25 cellular contexts compared by ENCODE assay signal in genomic region chr7:132618271-132618955, GRCh38. TPM values are rescaled to one million over a fixed set of nuclear protein-coding genes. Genes with fewer than 3 reads are reported as not detected.
DNase-seq lines count a peak whose midpoint lies in the region; ATAC-seq, FAIRE-seq and TF ChIP-seq lines count a peak whose summit lies in the region.
"Had no signal": no experiment of that assay in that cellular context is flagged by ENCODE, and none has a peak within 500 bp of the region (broad histone marks: within the 10 kb centered on the region; RNA-seq: fewer than 3 reads in every experiment).

No MANE protein-coding gene starts in this region.

- H2BK15ac ChIP-seq in H1 (ENCODE audit: low read length), result no peak overlapping the region

- H3K9me3 ChIP-seq in PC-3 (ENCODE audit: low read length) (no peaks in the 10 kb centered on the region), H1 (ENCODE audit: insufficient read depth in 2 of 2, low read depth in 1 of 2, low read length in 1 of 2) (no peaks in the 10 kb centered on the region), mesodermal cell (ENCODE audit: control insufficient read depth, low read length) (no peaks in the 10 kb centered on the region), WERI-Rb-1 (ENCODE audit: severe bottlenecking) (no peaks in the 10 kb centered on the region)
- H3K9me3 ChIP-seq: BLaER1 treated with 17β-estradiol and CSF1 and Interleukin-3, amounts not matched to agents 10 nM and 100 nM had no signal

- FAIRE-seq in H1 (lab: Jason Lieb, UNC), result no peak
- no peak for FAIRE-seq in frontal cortex (lab: Jason Lieb, UNC)
- FAIRE-seq: GM12891, GM19239, K562 had no signal

- H3K36me3 Mint-ChIP-seq in stimulated activated naive B cell treated with anti-CD40 and anti-IgM and Interleukin-4, amounts not matched to agents 10 μg/mL and 1 μg/mL and 100 μg/mL, for 72 hours, result no peaks in the 10 kb centered on the region
- H3K36me3 Mint-ChIP-seq: CD8-positive, alpha-beta memory T cell had no signal

- H4K20me1 ChIP-seq in PC-3 (ENCODE audit: low read length), result no peaks in the 10 kb centered on the region
- H4K20me1 ChIP-seq in H1 (replicated peaks in 1 of 2; ENCODE audit: control insufficient read depth in 1 of 2, insufficient read depth in 2 of 2, low read length in 2 of 2), result no peaks in the 10 kb centered on the region
- H4K20me1 ChIP-seq: BLaER1 treated with 17β-estradiol and CSF1 and Interleukin-3, amounts not matched to agents 10 nM and 100 nM had no signal

- no peak overlapping the region for H3K27ac Mint-ChIP-seq in stimulated activated naive B cell treated with anti-CD40 and anti-IgM and Interleukin-4, amounts not matched to agents 10 μg/mL and 1 μg/mL and 100 μg/mL, for 72 hours

- no peak for ATAC-seq in PC-3
- ATAC-seq in stimulated activated naive B cell treated with anti-CD40 and anti-IgM and Interleukin-4, amounts not matched to agents 10 μg/mL and 1 μg/mL and 100 μg/mL, for 72 hours (replicated peaks), result no peak
- ATAC-seq: K562 had no signal

- H3K4me2 ChIP-seq in PC-3 (ENCODE audit: low read length) (0 out of 2 replicates have a peak overlapping the region, but pooled peaks have one; percentile 6), H1 (ENCODE audit: insufficient read depth in 1 of 2, low read depth in 2 of 2, low read length in 2 of 2) (no peak overlapping the region)

- H4K5ac ChIP-seq in H1 (ENCODE audit: insufficient read length, low read depth, low read length), result no peak overlapping the region

- H3K79me2 ChIP-seq in PC-3 (ENCODE audit: low read length) (no peaks in the 10 kb centered on the region), H1 (ENCODE audit: control insufficient read depth in 1 of 2, insufficient read depth in 2 of 2, low read length in 2 of 2) (no peaks in the 10 kb centered on the region)

- H3K9me2 ChIP-seq in PC-3 (replicated peaks; ENCODE audit: low read length), result no peaks in the 10 kb centered on the region

- no peaks in the 10 kb centered on the region for H3F3A ChIP-seq in PC-3 (ENCODE audit: low read length, unreplicated experiment)

- intact Hi-C loops in PC-3 (cut with micrococcal nuclease), result no loop called here

- H3K18ac ChIP-seq in H1 (ENCODE audit: extremely low read depth, low read length), result no peak overlapping the region

- TF ChIP-seq RAD21 in H1 (IDR thresholded peaks at IDR 0.05 in 1 of 2, conservative IDR thresholded peaks at IDR 0.05 in 1 of 2; ENCODE audit: low read depth in 2 of 2, low read length in 2 of 2), result no peak

- H2BK5ac ChIP-seq in H1 (ENCODE audit: low read depth, low read length), result no peak overlapping the region

- CTCF ChIA-PET in PC-3 (lab: Charles Lee) (interaction anchor here (0.5 kb wide), 1 partner anchor 593 kb away, joined by 3 read pairs; no protein-coding TSS in a partner anchor), H1 (lab: Charles Lee; ENCODE audit: partially characterized antibody) (interaction anchor here (0.5 to 1.4 kb wide), 4 partner anchors 26 to 41 kb away, joined by 3 to 5 read pairs (median 4); no protein-coding TSS in a partner anchor)

- H2AK5ac ChIP-seq in H1 (ENCODE audit: low read depth, low read length), result 0 out of 2 replicates have a peak overlapping the region, but pooled peaks have one; percentile 17

- H4K8ac ChIP-seq in H1 (ENCODE audit: extremely low read depth, insufficient read depth, low read length), result no peak overlapping the region

- H3K27me3 ChIP-seq in PC-3 (ENCODE audit: low read length) (peaks cover 22% of the 10 kb centered on the region), H1 (replicated peaks in 1 of 4; ENCODE audit: control insufficient read depth in 3 of 4, extremely low read depth in 1 of 4, insufficient read depth in 3 of 4, low read length in 3 of 4) (peaks cover 0 to 13% (median 5%) of the 10 kb centered on the region in 4 experiments; a peak in 3 of 7 replicates), WERI-Rb-1 (ENCODE audit: insufficient read depth, low read depth, severe bottlenecking) (no peaks in the 10 kb centered on the region)
- H3K27me3 ChIP-seq: BLaER1 treated with 17β-estradiol and CSF1 and Interleukin-3, amounts not matched to agents 10 nM and 100 nM had no signal

- H3K36me3 ChIP-seq in PC-3 (ENCODE audit: low read depth, low read length), result no peaks in the 10 kb centered on the region
- H3K36me3 ChIP-seq in H1 (ENCODE audit: control insufficient read depth in 2 of 4, insufficient read depth in 4 of 4, low read length in 3 of 4), result no peaks in the 10 kb centered on the region
- no peaks in the 10 kb centered on the region for H3K36me3 ChIP-seq in mesodermal cell (ENCODE audit: control insufficient read depth, insufficient read depth, low read length)
- H3K36me3 ChIP-seq in WERI-Rb-1, result no peaks in the 10 kb centered on the region
- H3K36me3 ChIP-seq: BLaER1 treated with 17β-estradiol and CSF1 and Interleukin-3, amounts not matched to agents 10 nM and 100 nM had no signal

- H3K4me3 Mint-ChIP-seq in stimulated activated naive B cell treated with anti-CD40 and anti-IgM and Interleukin-4, amounts not matched to agents 10 μg/mL and 1 μg/mL and 100 μg/mL, for 72 hours, result no peak overlapping the region
- H3K4me3 Mint-ChIP-seq: CD8-positive, alpha-beta memory T cell had no signal

- peaks cover 8 to 11% of the 10 kb centered on the region in 2 donors for H3K4me1 Mint-ChIP-seq in stimulated activated naive B cell treated with anti-CD40 and anti-IgM and Interleukin-4, amounts not matched to agents 10 μg/mL and 1 μg/mL and 100 μg/mL, for 72 hours

- TF ChIP-seq CTCF in PC-3 (conservative IDR thresholded peaks at IDR 0.05; ENCODE audit: low read depth, low read length), result no peak
- TF ChIP-seq CTCF in H1 (IDR thresholded peaks at IDR 0.05; ENCODE audit: control extremely low read depth in 1 of 3, insufficient read depth in 1 of 3, low read depth in 1 of 3, low read length in 3 of 3), result no peak
- no peak for TF ChIP-seq CTCF in WERI-Rb-1 (IDR thresholded peaks at IDR 0.05; ENCODE audit: low read depth, low read length)

- no peak overlapping the region for H4K91ac ChIP-seq in H1 (replicated peaks; ENCODE audit: insufficient read length, low read length)

- no peak overlapping the region for H3K27ac ChIP-seq in PC-3 (ENCODE audit: low read length)
- H3K27ac ChIP-seq in H1 (ENCODE audit: low read depth, low read length), result no peak overlapping the region
- peak overlapping the region; percentile 24 for H3K27ac ChIP-seq in mesodermal cell (ENCODE audit: low read depth, low read length, severe bottlenecking)
- H3K27ac ChIP-seq in WERI-Rb-1, result no peak overlapping the region
- H3K27ac ChIP-seq: BLaER1 treated with 17β-estradiol and CSF1 and Interleukin-3, amounts not matched to agents 10 nM and 100 nM had no signal

- H3K14ac ChIP-seq in H1 (ENCODE audit: insufficient read length), result no peak overlapping the region

- no peak overlapping the region for H3K4me3 ChIP-seq in PC-3 (ENCODE audit: low read length)
- no peak overlapping the region for H3K4me3 ChIP-seq in H1 (ENCODE audit: extremely low read depth in 1 of 4, insufficient read depth in 2 of 4, low read depth in 3 of 4, low read length in 4 of 4)
- H3K4me3 ChIP-seq in mesodermal cell (ENCODE audit: extremely low read depth, insufficient read depth, low read length, poor library complexity, severe bottlenecking), result no peak overlapping the region
- no peak overlapping the region for H3K4me3 ChIP-seq in WERI-Rb-1 (ENCODE audit: low read depth, low read length)
- H3K4me3 ChIP-seq: BLaER1 treated with 17β-estradiol and CSF1 and Interleukin-3, amounts not matched to agents 10 nM and 100 nM; K562 had no signal

- H3K27me3 Mint-ChIP-seq in stimulated activated naive B cell treated with anti-CD40 and anti-IgM and Interleukin-4, amounts not matched to agents 10 μg/mL and 1 μg/mL and 100 μg/mL, for 72 hours, result peaks cover 23 to 25% of the 10 kb centered on the region in 2 donors

- no TSS peak for BruUV-seq in PC-3 (replicated peaks; lab: Mats Ljungman, UMichigan)

- no peak overlapping the region for H3K4ac ChIP-seq in H1 (replicated peaks; ENCODE audit: insufficient read length, low read depth, low read length)

- 61% methylated on average over 2 of the region's 2 CpGs; no CpG with 5 or more reads in 1 of the 2 experiments for WGBS in H1 (ENCODE audit: extremely low coverage in 1 of 2, insufficient coverage in 1 of 2, insufficient read length in 1 of 2, insufficient replicate concordance in 2 of 2, low coverage in 1 of 2, low lambda C conversion rate in 2 of 2, missing lambda C conversion rate in 1 of 2), 2 experiments
- WGBS in mesodermal cell (ENCODE audit: insufficient coverage in 2 of 2), 2 experiments, result 51 to 53% methylated on average over 2 of the region's 2 CpGs

- peak overlapping the region; percentile 44; the same call in 1 of the 2 replicates for H2BK12ac ChIP-seq in H1 (ENCODE audit: low read depth, low read length)

- no peak overlapping the region for H3K56ac ChIP-seq in H1 (replicated peaks; ENCODE audit: insufficient read length, low read depth, low read length)

- no peak for TF ChIP-seq POLR2A in H1 (IDR thresholded peaks at IDR 0.05; ENCODE audit: control extremely low read depth in 1 of 2, low read depth in 2 of 2, low read length in 2 of 2)

- POLR2A ChIA-PET in PC-3 (lab: Charles Lee; ENCODE audit: unreplicated experiment), result no interaction called here
- POLR2A ChIA-PET in H1 (lab: Charles Lee; ENCODE audit: partially characterized antibody), result no interaction called here

- H3K79me1 ChIP-seq in H1 (ENCODE audit: low read depth, low read length), result no peaks in the 10 kb centered on the region

- peak overlapping the region; percentile 75; the same call in 1 of the 2 replicates for H2BK20ac ChIP-seq in H1 (ENCODE audit: low read length)

- H3K9ac ChIP-seq in PC-3 (ENCODE audit: low read length) (no peak overlapping the region), H1 (replicated peaks in 1 of 4; ENCODE audit: extremely low read depth in 1 of 4, low read depth in 3 of 4, low read length in 3 of 4) (no peak overlapping the region)
- H3K9ac ChIP-seq: BLaER1 treated with 17β-estradiol and CSF1 and Interleukin-3, amounts not matched to agents 10 nM and 100 nM had no signal

- peaks cover 8% of the 10 kb centered on the region for H3K23me2 ChIP-seq in H1 (ENCODE audit: low read depth, low read length)

- no peak overlapping the region for H2BK120ac ChIP-seq in H1 (replicated peaks; ENCODE audit: low read depth, low read length)

- no peaks in the 10 kb centered on the region for H3K4me1 ChIP-seq in PC-3 (ENCODE audit: insufficient read depth, low read length)
- peaks cover 2 to 13% (median 4%) of the 10 kb centered on the region in 4 experiments; a peak in 5 of 7 replicates for H3K4me1 ChIP-seq in H1 (replicated peaks in 1 of 4; ENCODE audit: control insufficient read depth in 3 of 4, insufficient read depth in 4 of 4, low read length in 3 of 4)
- H3K4me1 ChIP-seq in mesodermal cell (ENCODE audit: control insufficient read depth, insufficient read depth, low read length, poor library complexity, severe bottlenecking), result peaks cover 13% of the 10 kb centered on the region

- DNase-seq in AG20443 (ENCODE audit: low spot score) (peak; percentile 38), PC-3 (no peak), H1 (ENCODE audit: low read depth in 1 of 2, low spot score in 2 of 2) (peak in 1 of 2 experiments; percentile 35), frontal cortex (ENCODE audit: low spot score in 2 of 2) (no peak), WERI-Rb-1 (no peak), NCI-H748 (lab: John Stamatoyannopoulos, UW; ENCODE audit: unreplicated experiment) (no peak)
- DNase-seq in stimulated activated naive B cell treated with anti-CD40 and anti-IgM and Interleukin-4, amounts not matched to agents 10 μg/mL and 1 μg/mL and 100 μg/mL, for 72 hours, result no peak
- DNase-seq: 8988T; CD8-positive, alpha-beta memory T cell; DMS79 treated with DMSO at 0.1 percent for 48 hours; GDM1; HCEC 1CT; MV-4-11; NCI-H1417; NCI-H1930; NCI-H526 treated with DMSO at 0.1 percent for 48 hours; NK-92 treated with Interleukin-12 subunit alpha and Interleukin-12 subunit beta, amount 100 ng/mL, for 24 hours; OCI-M1; RPMI8226; SIG-M5 had no signal

- H3K9me3 Mint-ChIP-seq in stimulated activated naive B cell treated with anti-CD40 and anti-IgM and Interleukin-4, amounts not matched to agents 10 μg/mL and 1 μg/mL and 100 μg/mL, for 72 hours, result no peaks in the 10 kb centered on the region
- H3K9me3 Mint-ChIP-seq: CD8-positive, alpha-beta memory T cell had no signal

- H2AFZ ChIP-seq in PC-3 (ENCODE audit: low read length), result no peak overlapping the region
- 0 out of 2 replicates have a peak overlapping the region, but pooled peaks have one; percentile 8 for H2AFZ ChIP-seq in H1 (ENCODE audit: low read length)

- TF ChIP-seq EP300 in H1 (IDR thresholded peaks at IDR 0.05; ENCODE audit: borderline replicate concordance in 1 of 2, low read depth in 2 of 2, low read length in 2 of 2), result no peak

- H3K23ac ChIP-seq in H1 (ENCODE audit: insufficient read length), result no peak overlapping the region

RNA-seq across cellular contexts. Expression of gene PLXNA4, which starts 42.1 kb away (rescaled TPM):
- 1.2 TPM in 2 replicates for total RNA-seq in PC-3 (2014; rRNA removed)
- 0.76 and 1.8 TPM in 2 replicates for total RNA-seq in H1 (2021; fragmentation: NEBNext Ultra II Directional; extraction: Animal tissue kit (Norgen Biotek cat#: 25700))
- 0.44 and 0.79 TPM in 2 replicates for polyA plus RNA-seq in H1 (2011; rRNA removed)
- polyA plus RNA-seq in H1 (2011; cell fraction: cytosol; rRNA removed), result 0.40 TPM
- polyA plus RNA-seq in H1 (2011; cell fraction: nucleus; rRNA removed), result 0.88 TPM
- polyA plus RNA-seq in H1 (2012, experiment 1 of 2), result 0.51 to 1.1 TPM (median 0.55 TPM) in 4 replicates
- 0.26 TPM for polyA plus RNA-seq in H1 (2012, experiment 2 of 2)
- polyA plus RNA-seq in H1 (2013, experiment 1 of 2), result 0.69 TPM
- polyA plus RNA-seq in H1 (2013, experiment 2 of 2), result 0.63 TPM
- 2.0 and 2.7 TPM in 2 replicates for polyA minus RNA-seq in H1 (2011; rRNA and poly(A)+ RNA removed)
- polyA minus RNA-seq in H1 (2011; cell fraction: cytosol; rRNA and poly(A)+ RNA removed), result 1.0 TPM
- polyA minus RNA-seq in H1 (2011; cell fraction: nucleus; rRNA and poly(A)+ RNA removed), result 1.6 TPM
- 2.2 TPM for polyA plus RNA-seq in mesodermal cell (2013, experiment 1 of 2)
- 2.4 TPM for polyA plus RNA-seq in mesodermal cell (2013, experiment 2 of 2)
- total RNA-seq in frontal cortex, result 67.7 TPM
- polyA plus RNA-seq: K562 had no signal

Comparison
In these comparisons a context has a peak if more than half of its experiments do, and no peak if none do; other contexts are left out.
1. RNA of gene PLXNA4, which starts 42.1 kb away (total RNA-seq): 67.7 TPM in frontal cortex (single experiment); 1.2 TPM in PC-3 and 0.76 to 1.8 TPM in H1; every median in the first group is over 10 times any median in the second.